9 cellular contexts compared by ENCODE assay signal in genomic region chr16:80938035-80938927, GRCh38.
A peak's percentile ranks its signal among the peaks of the same experiment; 100 is the strongest.
DNase-seq lines count a peak whose midpoint lies in the region; ATAC-seq and TF ChIP-seq lines count a peak whose summit lies in the region.
"Had no signal": no experiment of that assay in that cellular context is flagged by ENCODE, and none has a peak within 500 bp of the region (broad histone marks: within the 10 kb centered on the region; RNA-seq: fewer than 3 reads in every experiment).

No MANE protein-coding gene starts in this region.

- no peaks in the 10 kb centered on the region for H3K36me3 Mint-ChIP-seq in endodermal cell (ENCODE audit: low read depth)
- no peaks in the 10 kb centered on the region for H3K36me3 Mint-ChIP-seq in activated CD4-positive, alpha-beta T cell treated with anti-CD3 and anti-CD28 coated beads, Interleukin-2, amount 10 ng/mL, durations not matched to agents 7 days and 5 days (ENCODE audit: low read depth)

- DNase-seq in ACHN = peak; percentile 41
- DNase-seq in endodermal cell = no peak
- peak in 1 of 3 donors; percentile 16 for DNase-seq in mucosa of descending colon
- no peak for DNase-seq in SHP77 (lab: John Stamatoyannopoulos, UW)
- no peak for DNase-seq in activated CD4-positive, alpha-beta T cell treated with anti-CD3 and anti-CD28 coated beads, Interleukin-2, amount 10 ng/mL, durations not matched to agents 7 days and 5 days
- DNase-seq in OCI-M2 (lab: John Stamatoyannopoulos, UW; ENCODE audit: unreplicated experiment) = no peak
- no peak for DNase-seq in activated naive CD4-positive, alpha-beta T cell treated with Interleukin-2 at 50 U/mL for 16 hours
- DNase-seq: dorsolateral prefrontal cortex had no signal

- H3K27ac ChIP-seq in HUES64 (ENCODE audit: low read depth, low read length) = 0 out of 2 replicates have a peak overlapping the region, but pooled peaks have one; percentile 8
- peak overlapping the region; percentile 26 for H3K27ac ChIP-seq in endodermal cell (ENCODE audit: low read depth, low read length)
- H3K27ac ChIP-seq: dorsolateral prefrontal cortex had no signal

- H3K4me3 Mint-ChIP-seq in endodermal cell = no peak overlapping the region
- no peak overlapping the region for H3K4me3 Mint-ChIP-seq in activated CD4-positive, alpha-beta T cell treated with anti-CD3 and anti-CD28 coated beads, Interleukin-2, amount 10 ng/mL, durations not matched to agents 7 days and 5 days

- in situ Hi-C loops in ACHN (cut with HindIII; ENCODE audit: low pct_ligation_motif_present, low pct_unique_long_range_greater_than_20kb, low sequenced_read_pairs) = no loop called here

- intact Hi-C loops in mucosa of descending colon (cut with DNase I, micrococcal nuclease) = no loop called here

- peaks cover 15% of the 10 kb centered on the region for H3K4me1 Mint-ChIP-seq in endodermal cell
- no peaks in the 10 kb centered on the region for H3K4me1 Mint-ChIP-seq in activated CD4-positive, alpha-beta T cell treated with anti-CD3 and anti-CD28 coated beads, Interleukin-2, amount 10 ng/mL, durations not matched to agents 7 days and 5 days

- POLR2A ChIA-PET in activated CD4-positive, alpha-beta T cell treated with anti-CD3 and anti-CD28 coated beads, Interleukin-2, amount 10 ng/mL, durations not matched to agents 7 days and 5 days (lab: Charles Lee) = no interaction called here

- TF ChIP-seq CTCF in endodermal cell (conservative IDR thresholded peaks at IDR 0.05) (no peak), mucosa of descending colon (IDR thresholded peaks at IDR 0.05) (no peak)

- H3K9me3 Mint-ChIP-seq in endodermal cell = no peaks in the 10 kb centered on the region
- no peaks in the 10 kb centered on the region for H3K9me3 Mint-ChIP-seq in activated CD4-positive, alpha-beta T cell treated with anti-CD3 and anti-CD28 coated beads, Interleukin-2, amount 10 ng/mL, durations not matched to agents 7 days and 5 days

- WGBS in HUES64 = 86% methylated on average over 16 of the region's 16 CpGs
- 72 to 83% methylated on average over 16 of the region's 16 CpGs for WGBS in endodermal cell (ENCODE audit: insufficient coverage in 1 of 2, insufficient read length in 1 of 2), 2 experiments

- peak overlapping the region; percentile 23 for H3K27ac Mint-ChIP-seq in endodermal cell
- H3K27ac Mint-ChIP-seq in activated CD4-positive, alpha-beta T cell treated with anti-CD3 and anti-CD28 coated beads, Interleukin-2, amount 10 ng/mL, durations not matched to agents 7 days and 5 days = no peak overlapping the region

- CTCF ChIA-PET in activated CD4-positive, alpha-beta T cell treated with anti-CD3 and anti-CD28 coated beads, Interleukin-2, amount 10 ng/mL, durations not matched to agents 7 days and 5 days (lab: Charles Lee) = no interaction called here

- H3K9me3 ChIP-seq in HUES64 (ENCODE audit: insufficient read depth, low read depth, low read length) (no peaks in the 10 kb centered on the region), endodermal cell (ENCODE audit: control insufficient read depth, low read length) (no peaks in the 10 kb centered on the region), mucosa of descending colon (no peaks in the 10 kb centered on the region)

- peak; percentile 33 for ATAC-seq in mucosa of descending colon

- peaks cover 18% of the 10 kb centered on the region for H3K27me3 ChIP-seq in HUES64 (ENCODE audit: insufficient read depth, low read length)
- H3K27me3 ChIP-seq in endodermal cell (ENCODE audit: control insufficient read depth, insufficient read depth, low read length, poor library complexity, severe bottlenecking) = peaks cover 22% of the 10 kb centered on the region

- H3K4me1 ChIP-seq in HUES64 (ENCODE audit: insufficient read depth, low read length) (peaks cover 16% of the 10 kb centered on the region), endodermal cell (ENCODE audit: control insufficient read depth, insufficient read depth, low read length) (no peaks in the 10 kb centered on the region), mucosa of descending colon (ENCODE audit: low read depth) (peaks cover under 1% of the 10 kb centered on the region)

- H3K27me3 Mint-ChIP-seq in endodermal cell (ENCODE audit: insufficient read depth) = peaks cover 32% of the 10 kb centered on the region
- peaks cover 23% of the 10 kb centered on the region for H3K27me3 Mint-ChIP-seq in activated CD4-positive, alpha-beta T cell treated with anti-CD3 and anti-CD28 coated beads, Interleukin-2, amount 10 ng/mL, durations not matched to agents 7 days and 5 days

- H3K4me3 ChIP-seq in HUES64 (ENCODE audit: low read length) = no peak overlapping the region
- H3K4me3 ChIP-seq in endodermal cell (ENCODE audit: low read length) = no peak overlapping the region
- no peak overlapping the region for H3K4me3 ChIP-seq in mucosa of descending colon
- H3K4me3 ChIP-seq: dorsolateral prefrontal cortex had no signal

- H3K36me3 ChIP-seq in HUES64 (ENCODE audit: insufficient read depth, low read length) (no peaks in the 10 kb centered on the region), endodermal cell (ENCODE audit: control insufficient read depth, insufficient read depth, low read length) (no peaks in the 10 kb centered on the region), mucosa of descending colon (ENCODE audit: low read depth) (no peaks in the 10 kb centered on the region)

- no peak overlapping the region for H3K9ac ChIP-seq in HUES64 (ENCODE audit: low read depth, low read length)
- no peak overlapping the region for H3K9ac ChIP-seq in endodermal cell (ENCODE audit: extremely low read depth, low read length, poor library complexity, severe bottlenecking)
